ENCODE assay signal across 8 cellular contexts in the genomic region with DNA sequence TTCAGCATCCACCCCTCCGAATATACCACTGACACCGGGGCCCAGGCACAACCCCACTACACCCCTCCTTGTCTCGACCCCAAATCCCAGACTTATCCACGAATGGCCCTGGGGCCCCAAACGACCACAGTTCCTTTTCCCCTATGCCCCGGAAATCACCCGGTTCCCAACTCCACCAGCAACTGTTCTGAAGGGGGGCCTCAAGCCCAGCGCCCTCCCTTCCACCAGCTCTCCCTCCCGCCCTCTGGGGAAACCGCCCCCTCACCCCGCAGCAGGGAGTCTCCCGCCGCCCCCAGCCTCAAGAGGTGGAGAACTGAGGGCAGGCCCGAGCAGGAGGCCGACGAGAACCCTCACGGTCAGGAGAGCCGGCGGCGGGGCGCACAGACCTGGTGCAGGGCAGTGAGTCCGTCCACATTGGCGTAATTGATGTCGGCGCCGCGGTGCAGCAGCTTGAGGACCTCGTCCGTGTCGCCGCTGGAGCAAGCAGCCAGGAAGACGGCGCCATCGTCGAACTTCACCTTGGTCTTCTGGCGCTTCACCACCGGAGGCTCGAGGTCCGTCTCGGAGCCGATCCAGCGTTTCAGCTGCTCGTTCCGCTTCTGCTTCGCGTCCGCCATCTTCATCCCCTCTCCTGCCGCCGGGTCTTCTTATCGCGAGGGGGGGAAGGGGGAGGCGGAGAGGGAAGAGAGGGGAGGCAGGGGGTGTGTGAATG. TPM values are rescaled to one million over a fixed set of nuclear protein-coding genes. Genes with fewer than 3 reads are reported as not detected.
A peak's percentile ranks its signal among the peaks of the same experiment; 100 is the strongest.
DNase-seq lines count a peak whose midpoint lies in the region; ATAC-seq and TF ChIP-seq lines count a peak whose summit lies in the region.

No MANE protein-coding gene starts in this region.

- no peaks in the 10 kb centered on the region for H3K27me3 Mint-ChIP-seq in activated T-cell treated with anti-CD3 and anti-CD28 coated beads, Interleukin-2, amount 50 U/mL, for 4 hours (ENCODE audit: low read depth)

- H3K4me3 Mint-ChIP-seq in activated T-cell treated with anti-CD3 and anti-CD28 coated beads, Interleukin-2, amount 50 U/mL, for 4 hours = peak overlapping the region; percentile 99

- H3K4me2 ChIP-seq in neural cell (ENCODE audit: low read length) = peak overlapping the region; percentile 85

- H3K27me3 ChIP-seq in neural cell (ENCODE audit: insufficient read depth, low read depth, low read length) (no peaks in the 10 kb centered on the region), suprapubic skin (no peaks in the 10 kb centered on the region)

- TF ChIP-seq RAD21 in neural cell (conservative IDR thresholded peaks at IDR 0.05) = no peak

- no peak for TF ChIP-seq POLR2A in suprapubic skin (IDR thresholded peaks at IDR 0.05)

- H3K36me3 Mint-ChIP-seq in activated T-cell treated with anti-CD3 and anti-CD28 coated beads, Interleukin-2, amount 50 U/mL, for 4 hours (ENCODE audit: insufficient read depth) = peaks cover 1% of the 10 kb centered on the region

- no peaks in the 10 kb centered on the region for H3K9me2 ChIP-seq in neural cell (ENCODE audit: insufficient read depth, low read length)

- TF ChIP-seq EP300 in neural cell (conservative IDR thresholded peaks at IDR 0.05; ENCODE audit: poor library complexity, severe bottlenecking) (no peak), suprapubic skin (IDR thresholded peaks at IDR 0.05) (no peak)

- H3K9me3 ChIP-seq in neural cell (ENCODE audit: low read length) (no peaks in the 10 kb centered on the region), suprapubic skin (no peaks in the 10 kb centered on the region)

- H2AFZ ChIP-seq in neural cell (ENCODE audit: low read depth, low read length) = peak overlapping the region; percentile 59

- peaks cover 34% of the 10 kb centered on the region for H3K4me1 Mint-ChIP-seq in activated T-cell treated with anti-CD3 and anti-CD28 coated beads, Interleukin-2, amount 50 U/mL, for 4 hours (ENCODE audit: low read depth)

- no peaks in the 10 kb centered on the region for H3F3A ChIP-seq in neural cell (ENCODE audit: insufficient read depth, low read length, poor library complexity, severe bottlenecking)

- H3K4me3 ChIP-seq in neural cell (ENCODE audit: low read length) (peak overlapping the region; percentile 79), suprapubic skin (peak overlapping the region; percentile 94)

- peaks cover 58% of the 10 kb centered on the region for H3K79me2 ChIP-seq in neural cell (replicated peaks; ENCODE audit: insufficient read depth, low read length)

- peaks cover 46% of the 10 kb centered on the region for H3K4me1 ChIP-seq in suprapubic skin

- peak overlapping the region; percentile 92 for H3K9ac ChIP-seq in neural cell (ENCODE audit: low read length)

- H3K27ac ChIP-seq in neural cell (ENCODE audit: low read length) = peak overlapping the region; percentile 95
- H3K27ac ChIP-seq in suprapubic skin = peak overlapping the region; percentile 96

- peak; percentile 11 for ATAC-seq in HG02678 (IDR thresholded peaks at IDR 0.05; ENCODE audit: unreplicated experiment)
- peak; percentile 25 to 37 for ATAC-seq in activated T-cell treated with anti-CD3 and anti-CD28 coated beads, Interleukin-2, amount 50 U/mL, for 4 hours

- no peaks in the 10 kb centered on the region for H4K20me1 ChIP-seq in neural cell (ENCODE audit: insufficient read depth)

- under 1% methylated on average over 26 of the region's 52 CpGs for WGBS in suprapubic skin

- TF ChIP-seq CTCF in neural cell (IDR thresholded peaks at IDR 0.05; ENCODE audit: poor library complexity, severe bottlenecking) (no peak), suprapubic skin (IDR thresholded peaks at IDR 0.05) (no peak)

- H3K9me3 Mint-ChIP-seq in activated T-cell treated with anti-CD3 and anti-CD28 coated beads, Interleukin-2, amount 50 U/mL, for 4 hours = no peaks in the 10 kb centered on the region

- DNase-seq in NCI-H524 (lab: John Stamatoyannopoulos, UW) (peak; percentile 41 to 43), NCI-H524 treated with DMSO at 0.1 percent for 48 hours (lab: John Stamatoyannopoulos, UW) (no peak), NCI-H226 (peak; percentile 27), fibroblast of peridontal ligament (ENCODE audit: extremely low read depth) (peak; percentile 33), suprapubic skin (ENCODE audit: low spot score in 2 of 2) (peak; percentile 83 to 86)
- peak; percentile 37 for DNase-seq in activated T-cell treated with anti-CD3 and anti-CD28 coated beads, Interleukin-2, amount 50 U/mL, for 4 hours

- H3K36me3 ChIP-seq in neural cell (ENCODE audit: insufficient read depth, low read length) = no peaks in the 10 kb centered on the region
- no peaks in the 10 kb centered on the region for H3K36me3 ChIP-seq in suprapubic skin

TF ChIP-seq in neural cell, 6 proteins besides CTCF, POLR2A, EP300 and RAD21:
- TF ChIP-seq, protein P1, sequence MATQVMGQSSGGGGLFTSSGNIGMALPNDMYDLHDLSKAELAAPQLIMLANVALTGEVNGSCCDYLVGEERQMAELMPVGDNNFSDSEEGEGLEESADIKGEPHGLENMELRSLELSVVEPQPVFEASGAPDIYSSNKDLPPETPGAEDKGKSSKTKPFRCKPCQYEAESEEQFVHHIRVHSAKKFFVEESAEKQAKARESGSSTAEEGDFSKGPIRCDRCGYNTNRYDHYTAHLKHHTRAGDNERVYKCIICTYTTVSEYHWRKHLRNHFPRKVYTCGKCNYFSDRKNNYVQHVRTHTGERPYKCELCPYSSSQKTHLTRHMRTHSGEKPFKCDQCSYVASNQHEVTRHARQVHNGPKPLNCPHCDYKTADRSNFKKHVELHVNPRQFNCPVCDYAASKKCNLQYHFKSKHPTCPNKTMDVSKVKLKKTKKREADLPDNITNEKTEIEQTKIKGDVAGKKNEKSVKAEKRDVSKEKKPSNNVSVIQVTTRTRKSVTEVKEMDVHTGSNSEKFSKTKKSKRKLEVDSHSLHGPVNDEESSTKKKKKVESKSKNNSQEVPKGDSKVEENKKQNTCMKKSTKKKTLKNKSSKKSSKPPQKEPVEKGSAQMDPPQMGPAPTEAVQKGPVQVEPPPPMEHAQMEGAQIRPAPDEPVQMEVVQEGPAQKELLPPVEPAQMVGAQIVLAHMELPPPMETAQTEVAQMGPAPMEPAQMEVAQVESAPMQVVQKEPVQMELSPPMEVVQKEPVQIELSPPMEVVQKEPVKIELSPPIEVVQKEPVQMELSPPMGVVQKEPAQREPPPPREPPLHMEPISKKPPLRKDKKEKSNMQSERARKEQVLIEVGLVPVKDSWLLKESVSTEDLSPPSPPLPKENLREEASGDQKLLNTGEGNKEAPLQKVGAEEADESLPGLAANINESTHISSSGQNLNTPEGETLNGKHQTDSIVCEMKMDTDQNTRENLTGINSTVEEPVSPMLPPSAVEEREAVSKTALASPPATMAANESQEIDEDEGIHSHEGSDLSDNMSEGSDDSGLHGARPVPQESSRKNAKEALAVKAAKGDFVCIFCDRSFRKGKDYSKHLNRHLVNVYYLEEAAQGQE (IDR thresholded peaks at IDR 0.05; ENCODE audit: borderline replicate concordance) = peak; percentile 71
- TF ChIP-seq MXI1 (conservative IDR thresholded peaks at IDR 0.05; ENCODE audit: poor library complexity, severe bottlenecking) (no peak), TAF1 (IDR thresholded peaks at IDR 0.05; ENCODE audit: low read depth) (peak; percentile 94), SMC3 (conservative IDR thresholded peaks at IDR 0.05; ENCODE audit: poor library complexity) (no peak)
TF ChIP-seq in neural cell: peak in this region for 2.

RNA-seq across cellular contexts. Expression of a gene that starts 0.4 kb away (rescaled TPM):
- 10 to 100 TPM; 51.0 to 62.5 (median 56.8) TPM for total RNA-seq in activated T-cell treated with anti-CD3 and anti-CD28 coated beads, Interleukin-2, amount 50 U/mL, for 4 hours
- 67.2 and 68.2 TPM in 2 replicates for polyA plus RNA-seq in neural cell
- polyA minus RNA-seq in neural cell = 238 and 278 TPM in 2 replicates
- 10 to 100 TPM; 39.0 to 88.6 (median 47.5) TPM for total RNA-seq in suprapubic skin
